8 cellular contexts compared by ENCODE assay signal in genomic region chr16:53209489-53209888, GRCh38.
DNase-seq lines count a peak whose midpoint lies in the region; ATAC-seq and TF ChIP-seq lines count a peak whose summit lies in the region.

No MANE protein-coding gene starts in this region.

- ATAC-seq in Right ventricle myocardium inferior (no peak), GM18502 (IDR thresholded peaks at IDR 0.05; ENCODE audit: poor library complexity, unreplicated experiment) (no peak), GM19455 (IDR thresholded peaks at IDR 0.05; ENCODE audit: unreplicated experiment) (no peak)

- TF ChIP-seq CTCF in left ventricle myocardium inferior (IDR thresholded peaks at IDR 0.05; ENCODE audit: borderline replicate concordance) (no peak), uterus (IDR thresholded peaks at IDR 0.05) (no peak)

- TF ChIP-seq POLR2A in uterus (IDR thresholded peaks at IDR 0.05), result no peak

- DNase-seq in left ventricle myocardium inferior (no peak), Right ventricle myocardium inferior (ENCODE audit: missing footprints) (no peak), astrocyte of the hippocampus (ENCODE audit: low read depth, low spot score) (peak; percentile 13), uterus (no peak), germinal center (ENCODE audit: low spot score) (no peak)

- intact Hi-C loops in left ventricle myocardium inferior (cut with micrococcal nuclease), result loop anchor here (5.0 kb wide), 1 partner anchor 157 kb away; the partner anchor contains the start of genes CHD9 and CHD9NB
- intact Hi-C loops in Right ventricle myocardium inferior (cut with DNase I), result loop anchor here (5.0 kb wide), 1 partner anchor 57 kb away; no protein-coding TSS in a partner anchor
- intact Hi-C loops in uterus (cut with DNase I; ENCODE audit: low total_unique reads), result loop anchor here (5.0 kb wide), 1 partner anchor 157 kb away; the partner anchor contains the start of genes CHD9 and CHD9NB

- peak overlapping the region; percentile 91 for H3K27ac ChIP-seq in left ventricle myocardium inferior (replicated peaks)
- no peak overlapping the region for H3K27ac ChIP-seq in mesodermal cell (ENCODE audit: low read depth, low read length, severe bottlenecking)
- peak overlapping the region; percentile 47 to 88 for H3K27ac ChIP-seq in uterus

- H3K4me3 ChIP-seq in left ventricle myocardium inferior, result peak overlapping the region; percentile 66
- peak overlapping the region; percentile 52 for H3K4me3 ChIP-seq in mesodermal cell (ENCODE audit: extremely low read depth, insufficient read depth, low read length, poor library complexity, severe bottlenecking)
- H3K4me3 ChIP-seq in uterus, result peak overlapping the region; percentile 18 to 44

- WGBS in mesodermal cell (ENCODE audit: insufficient coverage in 2 of 2), 2 experiments, result 33% methylated on average over 4 to 5 of the region's 5 CpGs

- H3K27me3 ChIP-seq in left ventricle myocardium inferior (ENCODE audit: low read depth) (no peaks in the 10 kb centered on the region), uterus (no peaks in the 10 kb centered on the region)

- H3K36me3 ChIP-seq in left ventricle myocardium inferior, result no peaks in the 10 kb centered on the region
- H3K36me3 ChIP-seq in mesodermal cell (ENCODE audit: control insufficient read depth, insufficient read depth, low read length), result peaks cover 10% of the 10 kb centered on the region
- no peaks in the 10 kb centered on the region for H3K36me3 ChIP-seq in uterus

- H3K4me1 ChIP-seq in left ventricle myocardium inferior (peaks cover 75% of the 10 kb centered on the region), mesodermal cell (ENCODE audit: control insufficient read depth, insufficient read depth, low read length, poor library complexity, severe bottlenecking) (peaks cover 5% of the 10 kb centered on the region), uterus (peaks cover 0 to 9% of the 10 kb centered on the region in 2 donors)

- H3K9me3 ChIP-seq in left ventricle myocardium inferior (replicated peaks) (no peaks in the 10 kb centered on the region), mesodermal cell (ENCODE audit: control insufficient read depth, low read length) (no peaks in the 10 kb centered on the region), uterus (no peaks in the 10 kb centered on the region)
